Comparison of ENCODE assay signal across 2 cellular contexts in genomic region chr12:25692115-25693035, GRCh38.
TF ChIP-seq lines count a peak whose summit lies in the region.

No MANE protein-coding gene starts in this region.

TF ChIP-seq in IMR-90, 13 proteins besides CTCF, POLR2A, EP300 and RAD21:
- TF ChIP-seq RCOR1 (IDR thresholded peaks at IDR 0.05; ENCODE audit: insufficient replicate concordance, low read length): no peak
- TF ChIP-seq CHD1 (IDR thresholded peaks at IDR 0.05; ENCODE audit: low read depth, low read length): no peak
- no peak for TF ChIP-seq RFX5 (IDR thresholded peaks at IDR 0.05; ENCODE audit: low read depth, low read length)
- TF ChIP-seq SMC3 (IDR thresholded peaks at IDR 0.05; ENCODE audit: low read depth, low read length): no peak
- no peak for TF ChIP-seq MAFK (IDR thresholded peaks at IDR 0.05; ENCODE audit: low read depth, low read length)
- no peak for TF ChIP-seq MXI1 (IDR thresholded peaks at IDR 0.05; ENCODE audit: borderline replicate concordance, low read depth, low read length)
- no peak for TF ChIP-seq FOS (IDR thresholded peaks at IDR 0.05; ENCODE audit: low read depth, low read length)
- TF ChIP-seq MAZ (IDR thresholded peaks at IDR 0.05; ENCODE audit: borderline replicate concordance, low read depth, low read length): no peak
- no peak for TF ChIP-seq ELK1 (IDR thresholded peaks at IDR 0.05; ENCODE audit: borderline replicate concordance, low read depth, low read length)

TF ChIP-seq in H1, 55 proteins besides CTCF, POLR2A, EP300 and RAD21:
- TF ChIP-seq MAFK (IDR thresholded peaks at IDR 0.05; ENCODE audit: low read depth, low read length) (no peak), ZNF274 (IDR thresholded peaks at IDR 0.05; ENCODE audit: borderline replicate concordance, extremely low read depth, low read length) (no peak), TCF12 (IDR thresholded peaks at IDR 0.05; ENCODE audit: low read depth, low read length) (no peak), GTF2F1 (IDR thresholded peaks at IDR 0.05; ENCODE audit: borderline replicate concordance, low read depth, low read length) (no peak), KDM4A (IDR thresholded peaks at IDR 0.05; ENCODE audit: low read depth, low read length, severe bottlenecking) (no peak), KDM5A (IDR thresholded peaks at IDR 0.05; ENCODE audit: low read length) (no peak), ATF3 (IDR thresholded peaks at IDR 0.05; ENCODE audit: insufficient read depth, low read depth, low read length) (no peak), POU5F1 (IDR thresholded peaks at IDR 0.05; ENCODE audit: low read depth, low read length) (no peak), ASH2L (IDR thresholded peaks at IDR 0.05; ENCODE audit: low read length) (no peak)
- TF ChIP-seq, protein P1, sequence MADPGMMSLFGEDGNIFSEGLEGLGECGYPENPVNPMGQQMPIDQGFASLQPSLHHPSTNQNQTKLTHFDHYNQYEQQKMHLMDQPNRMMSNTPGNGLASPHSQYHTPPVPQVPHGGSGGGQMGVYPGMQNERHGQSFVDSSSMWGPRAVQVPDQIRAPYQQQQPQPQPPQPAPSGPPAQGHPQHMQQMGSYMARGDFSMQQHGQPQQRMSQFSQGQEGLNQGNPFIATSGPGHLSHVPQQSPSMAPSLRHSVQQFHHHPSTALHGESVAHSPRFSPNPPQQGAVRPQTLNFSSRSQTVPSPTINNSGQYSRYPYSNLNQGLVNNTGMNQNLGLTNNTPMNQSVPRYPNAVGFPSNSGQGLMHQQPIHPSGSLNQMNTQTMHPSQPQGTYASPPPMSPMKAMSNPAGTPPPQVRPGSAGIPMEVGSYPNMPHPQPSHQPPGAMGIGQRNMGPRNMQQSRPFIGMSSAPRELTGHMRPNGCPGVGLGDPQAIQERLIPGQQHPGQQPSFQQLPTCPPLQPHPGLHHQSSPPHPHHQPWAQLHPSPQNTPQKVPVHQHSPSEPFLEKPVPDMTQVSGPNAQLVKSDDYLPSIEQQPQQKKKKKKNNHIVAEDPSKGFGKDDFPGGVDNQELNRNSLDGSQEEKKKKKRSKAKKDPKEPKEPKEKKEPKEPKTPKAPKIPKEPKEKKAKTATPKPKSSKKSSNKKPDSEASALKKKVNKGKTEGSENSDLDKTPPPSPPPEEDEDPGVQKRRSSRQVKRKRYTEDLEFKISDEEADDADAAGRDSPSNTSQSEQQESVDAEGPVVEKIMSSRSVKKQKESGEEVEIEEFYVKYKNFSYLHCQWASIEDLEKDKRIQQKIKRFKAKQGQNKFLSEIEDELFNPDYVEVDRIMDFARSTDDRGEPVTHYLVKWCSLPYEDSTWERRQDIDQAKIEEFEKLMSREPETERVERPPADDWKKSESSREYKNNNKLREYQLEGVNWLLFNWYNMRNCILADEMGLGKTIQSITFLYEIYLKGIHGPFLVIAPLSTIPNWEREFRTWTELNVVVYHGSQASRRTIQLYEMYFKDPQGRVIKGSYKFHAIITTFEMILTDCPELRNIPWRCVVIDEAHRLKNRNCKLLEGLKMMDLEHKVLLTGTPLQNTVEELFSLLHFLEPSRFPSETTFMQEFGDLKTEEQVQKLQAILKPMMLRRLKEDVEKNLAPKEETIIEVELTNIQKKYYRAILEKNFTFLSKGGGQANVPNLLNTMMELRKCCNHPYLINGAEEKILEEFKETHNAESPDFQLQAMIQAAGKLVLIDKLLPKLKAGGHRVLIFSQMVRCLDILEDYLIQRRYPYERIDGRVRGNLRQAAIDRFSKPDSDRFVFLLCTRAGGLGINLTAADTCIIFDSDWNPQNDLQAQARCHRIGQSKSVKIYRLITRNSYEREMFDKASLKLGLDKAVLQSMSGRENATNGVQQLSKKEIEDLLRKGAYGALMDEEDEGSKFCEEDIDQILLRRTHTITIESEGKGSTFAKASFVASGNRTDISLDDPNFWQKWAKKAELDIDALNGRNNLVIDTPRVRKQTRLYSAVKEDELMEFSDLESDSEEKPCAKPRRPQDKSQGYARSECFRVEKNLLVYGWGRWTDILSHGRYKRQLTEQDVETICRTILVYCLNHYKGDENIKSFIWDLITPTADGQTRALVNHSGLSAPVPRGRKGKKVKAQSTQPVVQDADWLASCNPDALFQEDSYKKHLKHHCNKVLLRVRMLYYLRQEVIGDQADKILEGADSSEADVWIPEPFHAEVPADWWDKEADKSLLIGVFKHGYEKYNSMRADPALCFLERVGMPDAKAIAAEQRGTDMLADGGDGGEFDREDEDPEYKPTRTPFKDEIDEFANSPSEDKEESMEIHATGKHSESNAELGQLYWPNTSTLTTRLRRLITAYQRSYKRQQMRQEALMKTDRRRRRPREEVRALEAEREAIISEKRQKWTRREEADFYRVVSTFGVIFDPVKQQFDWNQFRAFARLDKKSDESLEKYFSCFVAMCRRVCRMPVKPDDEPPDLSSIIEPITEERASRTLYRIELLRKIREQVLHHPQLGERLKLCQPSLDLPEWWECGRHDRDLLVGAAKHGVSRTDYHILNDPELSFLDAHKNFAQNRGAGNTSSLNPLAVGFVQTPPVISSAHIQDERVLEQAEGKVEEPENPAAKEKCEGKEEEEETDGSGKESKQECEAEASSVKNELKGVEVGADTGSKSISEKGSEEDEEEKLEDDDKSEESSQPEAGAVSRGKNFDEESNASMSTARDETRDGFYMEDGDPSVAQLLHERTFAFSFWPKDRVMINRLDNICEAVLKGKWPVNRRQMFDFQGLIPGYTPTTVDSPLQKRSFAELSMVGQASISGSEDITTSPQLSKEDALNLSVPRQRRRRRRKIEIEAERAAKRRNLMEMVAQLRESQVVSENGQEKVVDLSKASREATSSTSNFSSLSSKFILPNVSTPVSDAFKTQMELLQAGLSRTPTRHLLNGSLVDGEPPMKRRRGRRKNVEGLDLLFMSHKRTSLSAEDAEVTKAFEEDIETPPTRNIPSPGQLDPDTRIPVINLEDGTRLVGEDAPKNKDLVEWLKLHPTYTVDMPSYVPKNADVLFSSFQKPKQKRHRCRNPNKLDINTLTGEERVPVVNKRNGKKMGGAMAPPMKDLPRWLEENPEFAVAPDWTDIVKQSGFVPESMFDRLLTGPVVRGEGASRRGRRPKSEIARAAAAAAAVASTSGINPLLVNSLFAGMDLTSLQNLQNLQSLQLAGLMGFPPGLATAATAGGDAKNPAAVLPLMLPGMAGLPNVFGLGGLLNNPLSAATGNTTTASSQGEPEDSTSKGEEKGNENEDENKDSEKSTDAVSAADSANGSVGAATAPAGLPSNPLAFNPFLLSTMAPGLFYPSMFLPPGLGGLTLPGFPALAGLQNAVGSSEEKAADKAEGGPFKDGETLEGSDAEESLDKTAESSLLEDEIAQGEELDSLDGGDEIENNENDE (IDR thresholded peaks at IDR 0.05; ENCODE audit: insufficient replicate concordance, low read length): no peak
